Comparison of ENCODE assay signal across 12 cellular contexts in genomic region chr18:13261658-13262357, GRCh38. TPM values are rescaled to one million over a fixed set of nuclear protein-coding genes. Genes with fewer than 3 reads are reported as not detected.
A peak's percentile ranks its signal among the peaks of the same experiment; 100 is the strongest.
DNase-seq lines count a peak whose midpoint lies in the region; TF ChIP-seq lines count a peak whose summit lies in the region.
"Had no signal": no experiment of that assay in that cellular context is flagged by ENCODE, and none has a peak within 500 bp of the region (broad histone marks: within the 10 kb centered on the region; RNA-seq: fewer than 3 reads in every experiment).

No MANE protein-coding gene starts in this region.

- no peak overlapping the region for H3K56ac ChIP-seq in H9 (ENCODE audit: insufficient read length, low read depth, low read length)

- peaks cover 22 to 26% of the 10 kb centered on the region in 2 experiments for H3K4me1 Mint-ChIP-seq in H9
- peaks cover 77% of the 10 kb centered on the region for H3K4me1 Mint-ChIP-seq in chondrocyte (ENCODE audit: low read depth)
- H3K4me1 Mint-ChIP-seq in type B pancreatic cell (ENCODE audit: unreplicated experiment) = peaks cover 24% of the 10 kb centered on the region
- peaks cover 9% of the 10 kb centered on the region for H3K4me1 Mint-ChIP-seq in Calu3 (ENCODE audit: low read depth, unreplicated experiment)

- peak overlapping the region; percentile 54 for H3K4me3 ChIP-seq in BLaER1
- H3K4me3 ChIP-seq in neuronal stem cell (ENCODE audit: low read length in 2 of 2) = no peak overlapping the region
- H3K4me3 ChIP-seq in ovary = no peak overlapping the region

- H2BK15ac ChIP-seq in H9 (ENCODE audit: low read depth, low read length) (no peak overlapping the region), neuronal stem cell (ENCODE audit: low read length) (peak overlapping the region; percentile 55)

- peaks cover 3% of the 10 kb centered on the region for H3K27me3 Mint-ChIP-seq in H9 (ENCODE audit: low read depth)
- no peaks in the 10 kb centered on the region for H3K27me3 Mint-ChIP-seq in chondrocyte (ENCODE audit: low read depth)
- peaks cover 50% of the 10 kb centered on the region for H3K27me3 Mint-ChIP-seq in type B pancreatic cell
- H3K27me3 Mint-ChIP-seq in Calu3 (ENCODE audit: unreplicated experiment) = peaks cover 64% of the 10 kb centered on the region

- H4K8ac ChIP-seq in H9 (replicated peaks; ENCODE audit: insufficient read length, low read depth, low read length) (no peak overlapping the region), neuronal stem cell (ENCODE audit: low read depth, low read length) (no peak overlapping the region)

- BruUV-seq in Calu3 (replicated peaks; lab: Mats Ljungman, UMichigan) = no TSS peak

- peak overlapping the region; percentile 97 for H3K4me2 ChIP-seq in BLaER1
- H3K4me2 ChIP-seq in H9 (ENCODE audit: insufficient read depth, insufficient read length, low read length) = no peak overlapping the region
- no peak overlapping the region for H3K4me2 ChIP-seq in neuronal stem cell (ENCODE audit: insufficient read depth, low read length, poor library complexity, severe bottlenecking)

- no peaks in the 10 kb centered on the region for H3K9me3 ChIP-seq in BLaER1
- H3K9me3 ChIP-seq in H9 (ENCODE audit: control insufficient read depth, low read depth, low read length) = no peaks in the 10 kb centered on the region
- no peaks in the 10 kb centered on the region for H3K9me3 ChIP-seq in neuronal stem cell (replicated peaks in 1 of 2; ENCODE audit: control insufficient read depth in 2 of 2, insufficient read depth in 1 of 2, low read depth in 1 of 2, low read length in 2 of 2)
- H3K9me3 ChIP-seq in ovary = no peaks in the 10 kb centered on the region

- no peak overlapping the region for H2BK5ac ChIP-seq in H9 (ENCODE audit: insufficient read length, low read length)
- no peak overlapping the region for H2BK5ac ChIP-seq in neuronal stem cell (ENCODE audit: low read length)

- DNase-seq in H9 (peak; percentile 57), chondrocyte (ENCODE audit: low spot score) (peak; percentile 80), neuronal stem cell (ENCODE audit: low spot score) (no peak), DMS79 (lab: John Stamatoyannopoulos, UW) (no peak), type B pancreatic cell (ENCODE audit: extremely low spot score, unreplicated experiment) (no peak), Calu3 (no peak), ovary (no peak)
- DNase-seq: NCI-H446 treated with DMSO at 0.1 percent for 48 hours had no signal

- H3K14ac ChIP-seq in H9 (ENCODE audit: insufficient read depth, low read length) = no peak overlapping the region
- H3K14ac ChIP-seq in neuronal stem cell (ENCODE audit: low read length) = no peak overlapping the region

- H3K4me3 Mint-ChIP-seq in H9 = no peak overlapping the region; a peak in 1 of 5 replicates
- H3K4me3 Mint-ChIP-seq in chondrocyte (ENCODE audit: unreplicated experiment) = peak overlapping the region; percentile 46
- H3K4me3 Mint-ChIP-seq in type B pancreatic cell = no peak overlapping the region
- H3K4me3 Mint-ChIP-seq in Calu3 (ENCODE audit: low read depth, unreplicated experiment) = no peak overlapping the region

- peaks cover 3% of the 10 kb centered on the region for H3K23me2 ChIP-seq in H9 (ENCODE audit: insufficient read length, low read depth, low read length, poor library complexity, severe bottlenecking)

- H3K27ac Mint-ChIP-seq in H9 (no peak overlapping the region; a peak in 1 of 7 replicates), chondrocyte (ENCODE audit: unreplicated experiment) (peak overlapping the region; percentile 84), type B pancreatic cell (no peak overlapping the region), Calu3 (ENCODE audit: unreplicated experiment) (no peak overlapping the region)

- no peak overlapping the region for H3K23ac ChIP-seq in H9 (ENCODE audit: insufficient read length, low read depth, low read length)
- no peak overlapping the region for H3K23ac ChIP-seq in neuronal stem cell (ENCODE audit: low read depth, low read length, poor library complexity)

- H3K79me2 ChIP-seq in H9 (ENCODE audit: insufficient read depth, low read length) = no peaks in the 10 kb centered on the region

- H3K36me3 ChIP-seq in BLaER1 = peaks cover 11% of the 10 kb centered on the region; the same call in 1 of the 2 replicates
- no peaks in the 10 kb centered on the region for H3K36me3 ChIP-seq in neuronal stem cell (replicated peaks in 1 of 2; ENCODE audit: control insufficient read depth in 2 of 2, insufficient read depth in 2 of 2, low read length in 2 of 2)
- no peaks in the 10 kb centered on the region for H3K36me3 ChIP-seq in ovary

- H2BK12ac ChIP-seq in H9 (ENCODE audit: insufficient read length, low read depth, low read length) (no peak overlapping the region), neuronal stem cell (ENCODE audit: low read length) (no peak overlapping the region)

- TF ChIP-seq POLR2A in ovary (IDR thresholded peaks at IDR 0.05) = no peak

- no peak overlapping the region for H2BK20ac ChIP-seq in H9 (ENCODE audit: low read depth, low read length, poor library complexity, severe bottlenecking)

- TF ChIP-seq EP300 in ovary (IDR thresholded peaks at IDR 0.05) = no peak

- intact Hi-C loops in Calu3 (cut with micrococcal nuclease; ENCODE audit: unreplicated experiment) = no loop called here
- intact Hi-C loops in ovary (cut with DNase I) = loop anchor here in 1 of 4 donors (5.0 kb wide), 1 partner anchor 40 kb away; no protein-coding TSS in a partner anchor

- no CpG with 5 or more reads among the region's 26 CpGs for WGBS in H9 (ENCODE audit: extremely low coverage, insufficient read length, low lambda C conversion rate)
- no CpG with 5 or more reads among the region's 26 CpGs for WGBS in neuronal stem cell (ENCODE audit: extremely low coverage in 2 of 2, insufficient read length in 2 of 2, insufficient replicate concordance in 1 of 2), 2 donors
- 88 to 92% (median 89%) methylated on average over 26 of the region's 26 CpGs for WGBS in ovary, 3 donors

- no peak for TF ChIP-seq CTCF in H9 (conservative IDR thresholded peaks at IDR 0.05)
- no peak for TF ChIP-seq CTCF in chondrocyte (IDR thresholded peaks at IDR 0.05)
- TF ChIP-seq CTCF in type B pancreatic cell (conservative IDR thresholded peaks at IDR 0.05) = no peak
- no peak for TF ChIP-seq CTCF in Calu3 (IDR thresholded peaks at IDR 0.05; ENCODE audit: unreplicated experiment)
- no peak for TF ChIP-seq CTCF in ovary (IDR thresholded peaks at IDR 0.05)

- H3K27me3 ChIP-seq in BLaER1 = no peaks in the 10 kb centered on the region
- no peaks in the 10 kb centered on the region for H3K27me3 ChIP-seq in H9 (ENCODE audit: insufficient read depth, low read length)
- H3K27me3 ChIP-seq in neuronal stem cell (ENCODE audit: control insufficient read depth in 3 of 3, insufficient read depth in 3 of 3, low read depth in 1 of 3, low read length in 3 of 3) = no peaks in the 10 kb centered on the region
- H3K27me3 ChIP-seq in ovary = no peaks in the 10 kb centered on the region

- no peak overlapping the region for H2BK120ac ChIP-seq in H9 (ENCODE audit: low read depth, low read length, poor library complexity, severe bottlenecking)
- no peak overlapping the region for H2BK120ac ChIP-seq in neuronal stem cell (ENCODE audit: low read depth, low read length)

- H2AFZ ChIP-seq in H9 (ENCODE audit: low read length) (no peak overlapping the region), neuronal stem cell (ENCODE audit: low read length) (no peak overlapping the region)

- H3K9me3 Mint-ChIP-seq in H9 (no peaks in the 10 kb centered on the region), chondrocyte (ENCODE audit: low read depth) (no peaks in the 10 kb centered on the region), type B pancreatic cell (no peaks in the 10 kb centered on the region), Calu3 (ENCODE audit: low read depth, unreplicated experiment) (no peaks in the 10 kb centered on the region)

- H4K20me1 ChIP-seq in BLaER1 = peaks cover 100% of the 10 kb centered on the region
- H4K20me1 ChIP-seq in H9 (ENCODE audit: control insufficient read depth, insufficient read depth, insufficient read length) = no peaks in the 10 kb centered on the region

- H4K5ac ChIP-seq in H9 (ENCODE audit: insufficient read length, low read depth, low read length) = no peak overlapping the region

- H2AK5ac ChIP-seq in H9 (ENCODE audit: insufficient read length, low read length) (no peak overlapping the region), neuronal stem cell (ENCODE audit: low read depth, low read length) (no peak overlapping the region)

- H3T11ph ChIP-seq in H9 (ENCODE audit: low read length) = no peak overlapping the region

- CTCF ChIA-PET in Calu3 (lab: Charles Lee) = no interaction called here

- no peak overlapping the region for H4K91ac ChIP-seq in H9 (ENCODE audit: insufficient read length, low read depth, low read length)
- H4K91ac ChIP-seq in neuronal stem cell (ENCODE audit: low read depth, low read length, poor library complexity) = peak overlapping the region; percentile 90

- H3K27ac ChIP-seq in BLaER1 (peak overlapping the region; percentile 68), H9 (ENCODE audit: insufficient read length, low read depth, low read length) (no peak overlapping the region), neuronal stem cell (replicated peaks; ENCODE audit: low read length) (no peak overlapping the region), ovary (no peak overlapping the region)
- H3K27ac ChIP-seq: C4-2B had no signal

- H3K79me1 ChIP-seq in H9 (ENCODE audit: insufficient read depth, low read depth, low read length, poor library complexity, severe bottlenecking) = no peaks in the 10 kb centered on the region
- no peaks in the 10 kb centered on the region for H3K79me1 ChIP-seq in neuronal stem cell (ENCODE audit: low read depth, low read length)

- no peaks in the 10 kb centered on the region for H3K36me3 Mint-ChIP-seq in H9 (ENCODE audit: insufficient read depth in 1 of 3, low read depth in 3 of 3)
- no peaks in the 10 kb centered on the region for H3K36me3 Mint-ChIP-seq in chondrocyte (ENCODE audit: low read depth)
- H3K36me3 Mint-ChIP-seq in type B pancreatic cell = no peaks in the 10 kb centered on the region
- H3K36me3 Mint-ChIP-seq in Calu3 (ENCODE audit: insufficient read depth, unreplicated experiment) = no peaks in the 10 kb centered on the region

- no peak overlapping the region for H3K18ac ChIP-seq in H9 (ENCODE audit: insufficient read length, low read depth, low read length)
- no peak overlapping the region for H3K18ac ChIP-seq in neuronal stem cell (ENCODE audit: low read length)

- H3K4me1 ChIP-seq in BLaER1 = peaks cover 100% of the 10 kb centered on the region
- H3K4me1 ChIP-seq in H9 (ENCODE audit: insufficient read depth, low read length) = no peaks in the 10 kb centered on the region
- H3K4me1 ChIP-seq in neuronal stem cell (ENCODE audit: control insufficient read depth in 2 of 2, insufficient read depth in 1 of 2, low read depth in 1 of 2, low read length in 2 of 2) = peaks cover 0 to 5% of the 10 kb centered on the region in 2 donors
- H3K4me1 ChIP-seq in ovary (ENCODE audit: insufficient read depth) = peaks cover 3% of the 10 kb centered on the region

- H3K9ac ChIP-seq in BLaER1 (peak overlapping the region; percentile 51; the same call in 1 of the 2 replicates), H9 (ENCODE audit: extremely low read depth, insufficient read length, low read length) (no peak overlapping the region), neuronal stem cell (ENCODE audit: low read depth, low read length, poor library complexity) (peak overlapping the region; percentile 12)

- H3K4ac ChIP-seq in H9 (ENCODE audit: low read depth, low read length) = no peak overlapping the region
- H3K4ac ChIP-seq in neuronal stem cell (ENCODE audit: low read length) = no peak overlapping the region

RNA-seq across cellular contexts. Expression of gene LDLRAD4, which starts 43.2 kb away (rescaled TPM):
- total RNA-seq in H9 (2021) (1.8 and 3.9 TPM in 2 replicates), chondrocyte (78.2 to 229 TPM (median 80.5 TPM) in 3 replicates), type B pancreatic cell (ENCODE audit: low replicate concordance) (0.88 and 2.4 TPM in 2 replicates), Calu3 (2022) (0.44 and 0.50 TPM in 2 replicates), ovary (10 to 100 TPM in 4 of 7 donors, 1 to 10 TPM in 3; 4.1 to 31.6 (median 10.5) TPM)
- 1.5 TPM for polyA plus RNA-seq in neuronal stem cell (2013, experiment 1 of 2)
- 1.1 TPM for polyA plus RNA-seq in neuronal stem cell (2013, experiment 2 of 2)
- polyA plus RNA-seq in ovary = 1 to 10 TPM; 2.3 to 8.3 TPM
- total RNA-seq: bronchial epithelial cell, fibroblast of lung had no signal
- polyA plus RNA-seq: fibroblast of lung had no signal

Comparison
In these comparisons a context has a peak if more than half of its experiments do, and no peak if none do; other contexts are left out.
1. DNase-seq: peak in H9 (single experiment) and chondrocyte (single experiment); none in neuronal stem cell (single experiment), DMS79 (single experiment), type B pancreatic cell (single experiment), Calu3 (single experiment) and ovary (0 of 5).